Comparison of ENCODE assay signal across 1 cellular context in genomic region chr10:123021517-123021916, GRCh38.
TF ChIP-seq lines count a peak whose summit lies in the region.

No MANE protein-coding gene starts in this region.

TF ChIP-seq in GM12878, 131 proteins besides CTCF, POLR2A, EP300 and RAD21:
- TF ChIP-seq BCL11A (IDR thresholded peaks at IDR 0.05; ENCODE audit: low read depth, low read length) (no peak), SKIL (IDR thresholded peaks at IDR 0.05; ENCODE audit: low read depth, poor library complexity, severe bottlenecking) (no peak), EED (IDR thresholded peaks at IDR 0.05; ENCODE audit: low read depth) (no peak), CREM (IDR thresholded peaks at IDR 0.05; ENCODE audit: low read depth) (no peak), ZNF207 (IDR thresholded peaks at IDR 0.05; ENCODE audit: borderline replicate concordance) (no peak), GATAD2B (conservative IDR thresholded peaks at IDR 0.05; ENCODE audit: low read depth) (no peak), HSF1 (IDR thresholded peaks at IDR 0.05; ENCODE audit: low read depth, low read length) (no peak), IRF5 (IDR thresholded peaks at IDR 0.05; ENCODE audit: borderline replicate concordance) (no peak)
